ENCODE assay signal across 8 cellular contexts in genomic region chr18:12703714-12704113, GRCh38. TPM values are rescaled to one million over a fixed set of nuclear protein-coding genes. Genes with fewer than 3 reads are reported as not detected.
DNase-seq lines count a peak whose midpoint lies in the region; ATAC-seq, FAIRE-seq and TF ChIP-seq lines count a peak whose summit lies in the region.

No MANE protein-coding gene starts in this region.

- FAIRE-seq in pancreas (lab: Jason Lieb, UNC) = no peak

- intact Hi-C loops in esophagus squamous epithelium (cut with DNase I) = no loop called here
- intact Hi-C loops in pancreas (cut with DNase I) = no loop called here

- no peak for TF ChIP-seq CTCF in GM06990 (IDR thresholded peaks at IDR 0.05; ENCODE audit: insufficient read depth, low read length, poor library complexity, severe bottlenecking)
- TF ChIP-seq CTCF in esophagus squamous epithelium (IDR thresholded peaks at IDR 0.05) = no peak
- TF ChIP-seq CTCF in pancreas (IDR thresholded peaks at IDR 0.05) = no peak

- no peaks in the 10 kb centered on the region for H3K27me3 ChIP-seq in GM06990 (replicated peaks; ENCODE audit: control insufficient read depth, insufficient read depth, low read length)
- H3K27me3 ChIP-seq in esophagus squamous epithelium = no peaks in the 10 kb centered on the region
- H3K27me3 ChIP-seq in pancreas = no peaks in the 10 kb centered on the region

- no peaks in the 10 kb centered on the region; the same call in 1 of the 2 replicates for H3K36me3 ChIP-seq in GM06990 (ENCODE audit: control insufficient read depth, insufficient read depth, low read length)
- peaks cover 4 to 31% (median 11%) of the 10 kb centered on the region in 3 donors for H3K36me3 ChIP-seq in esophagus squamous epithelium
- peaks cover 0 to 13% (median under 1%) of the 10 kb centered on the region in 3 donors for H3K36me3 ChIP-seq in pancreas

- H3K27me3 Mint-ChIP-seq in T-helper 17 cell = no peaks in the 10 kb centered on the region

- H3K36me3 Mint-ChIP-seq in T-helper 17 cell (ENCODE audit: low read depth) = peaks cover 5% of the 10 kb centered on the region

- H3K4me1 ChIP-seq in esophagus squamous epithelium (peaks cover 9 to 63% (median 23%) of the 10 kb centered on the region in 3 donors), pancreas (peaks cover 7 to 25% (median 19%) of the 10 kb centered on the region in 3 donors)

- peak; percentile 23 for DNase-seq in A172 (ENCODE audit: low spot score)
- DNase-seq in GM06990 (ENCODE audit: extremely low read depth, insufficient read length) = no peak
- DNase-seq in T-helper 17 cell = no peak
- DNase-seq in esophagus squamous epithelium (lab: John Stamatoyannopoulos, UW) = no peak
- DNase-seq in pancreas = no peak

- H3K4me3 Mint-ChIP-seq in T-helper 17 cell = peak overlapping the region; percentile 97

- peak overlapping the region in 3 of 4 donors; percentile 96 to 98 (median 98) for H3K27ac ChIP-seq in esophagus squamous epithelium
- H3K27ac ChIP-seq in pancreas = no peak overlapping the region

- H3K9me3 ChIP-seq in T-helper 17 cell (ENCODE audit: control insufficient read depth, low read length, poor library complexity, severe bottlenecking) = no peaks in the 10 kb centered on the region
- no peaks in the 10 kb centered on the region for H3K9me3 ChIP-seq in esophagus squamous epithelium
- H3K9me3 ChIP-seq in pancreas = no peaks in the 10 kb centered on the region

- TF ChIP-seq POLR2A in esophagus squamous epithelium (IDR thresholded peaks at IDR 0.05) = no peak

- no peak for ATAC-seq in T-helper 17 cell
- no peak for ATAC-seq in pancreas
- no peak for ATAC-seq in GM21529 (IDR thresholded peaks at IDR 0.05; ENCODE audit: unreplicated experiment)
- ATAC-seq in GM21576 (IDR thresholded peaks at IDR 0.05; ENCODE audit: unreplicated experiment) = no peak
- ATAC-seq in HG02852 (IDR thresholded peaks at IDR 0.05; ENCODE audit: unreplicated experiment) = no peak

- peaks cover 37% of the 10 kb centered on the region for H3K4me1 Mint-ChIP-seq in T-helper 17 cell

- peak overlapping the region; percentile 97 for H3K27ac Mint-ChIP-seq in T-helper 17 cell

- WGBS in esophagus squamous epithelium, 2 donors = 0 to 1% methylated on average over 2 of the region's 2 CpGs
- WGBS in pancreas, 2 donors = 2% methylated on average over 2 of the region's 2 CpGs

- H3K4me3 ChIP-seq in GM06990 (replicated peaks; ENCODE audit: low read depth, low read length) (peak overlapping the region; percentile 79), esophagus squamous epithelium (peak overlapping the region; percentile 75 to 88 (median 81)), pancreas (peak overlapping the region; percentile 58 to 91 (median 79))

RNA-seq across cellular contexts. Expression of gene PSMG2, which starts 0.9 kb away (rescaled TPM):
- total RNA-seq in A172 (2014; rRNA removed; shearing (Covaris generic)) = 139 and 142 TPM in 2 replicates
- total RNA-seq in T-helper 17 cell (10 to 100 TPM; 49.6 to 60.7 TPM), esophagus squamous epithelium (10 to 100 TPM; 41.6 to 89.9 (median 71.2) TPM), pancreas (10 to 100 TPM; 27.0 to 42.0 (median 33.6) TPM)
- 10 to 100 TPM; 47.1 to 50.0 TPM for polyA plus RNA-seq in pancreas

RNA-seq across cellular contexts. Expression of gene CEP76, which starts 1.2 kb away (rescaled TPM):
- total RNA-seq in A172 (2014; rRNA removed; shearing (Covaris generic)) = 27.4 and 31.3 TPM in 2 replicates
- 10 to 100 TPM in 1 of 2 donors, 1 to 10 TPM in 1; 8.9 to 10.5 TPM for total RNA-seq in T-helper 17 cell
- 10 to 100 TPM; 10.7 to 13.6 (median 11.6) TPM for total RNA-seq in esophagus squamous epithelium
- total RNA-seq in pancreas = 1 to 10 TPM; 1.8 to 3.6 (median 2.7) TPM
- 1 to 10 TPM; 1.6 to 2.4 TPM for polyA plus RNA-seq in pancreas

RNA-seq across cellular contexts. Expression of gene SPIRE1, which starts 45.8 kb away (rescaled TPM):
- total RNA-seq in A172 (2014; rRNA removed; shearing (Covaris generic)) = 30.4 and 33.9 TPM in 2 replicates
- total RNA-seq in T-helper 17 cell = 1 to 10 TPM; 1.1 to 3.5 TPM
- total RNA-seq in esophagus squamous epithelium = 10 to 100 TPM in 3 of 4 donors, 1 to 10 TPM in 1; 1.9 to 25.3 (median 13.4) TPM
- total RNA-seq in pancreas = 10 to 100 TPM in 4 of 6 donors, 1 to 10 TPM in 2; 7.1 to 17.6 (median 12.8) TPM
- 1 to 10 TPM; 2.9 to 6.8 TPM for polyA plus RNA-seq in pancreas

Comparison
In these comparisons a context has a peak if more than half of its experiments do, and no peak if none do; other contexts are left out.
1. H3K27ac ChIP-seq: peak in esophagus squamous epithelium (3 of 4); none in pancreas (0 of 4).
2. Peak in every context shown above with its lines, with median percentiles within 50 percentile points of each other: H3K4me3 ChIP-seq.